ENCODE assay signal across 10 cellular contexts in genomic region chr20:51534764-51535386, GRCh38. TPM values are rescaled to one million over a fixed set of nuclear protein-coding genes. Genes with fewer than 3 reads are reported as not detected.
DNase-seq lines count a peak whose midpoint lies in the region; ATAC-seq and TF ChIP-seq lines count a peak whose summit lies in the region.
"Had no signal": no experiment of that assay in that cellular context is flagged by ENCODE, and none has a peak within 500 bp of the region (broad histone marks: within the 10 kb centered on the region; RNA-seq: fewer than 3 reads in every experiment).

No MANE protein-coding gene starts in this region.

- H3K9me3 ChIP-seq in HEK293 (ENCODE audit: control insufficient read depth, insufficient read depth, low read depth, low read length) (no peaks in the 10 kb centered on the region), prostate gland (no peaks in the 10 kb centered on the region)

- TF ChIP-seq CTCF in HEK293 (tag by site-specific recombination; IDR thresholded peaks at IDR 0.05) (no peak), activated B cell treated with CpG ODN at 0.5 μM for 24 hours (IDR thresholded peaks at IDR 0.05) (no peak), prostate gland (IDR thresholded peaks at IDR 0.05) (no peak)

- H3K27me3 Mint-ChIP-seq in activated B cell treated with CpG ODN at 0.5 μM for 24 hours, result no peaks in the 10 kb centered on the region

- peak overlapping the region; percentile 24 for H3K4me3 Mint-ChIP-seq in activated B cell treated with CpG ODN at 0.5 μM for 24 hours

- no peaks in the 10 kb centered on the region for H3K27me3 ChIP-seq in prostate gland (replicated peaks; ENCODE audit: insufficient read depth)

- peak overlapping the region; percentile 73 for H3K27ac Mint-ChIP-seq in activated B cell treated with CpG ODN at 0.5 μM for 24 hours

- DNase-seq in Ammon's horn (ENCODE audit: low spot score) (peak; percentile 59), activated B cell treated with CpG ODN at 0.5 μM for 24 hours (no peak), left lobe of liver (ENCODE audit: low spot score) (no peak), prostate gland (ENCODE audit: low spot score) (no peak), NCI-H1105 treated with DMSO at 0.1 percent for 48 hours (lab: John Stamatoyannopoulos, UW) (no peak), kidney glomerular epithelial cell (lab: John Stamatoyannopoulos, UW) (no peak)
- DNase-seq: activated CD8-positive, alpha-beta memory T cell treated with anti-CD3 and anti-CD28 coated beads for 24 hours; Calu3 had no signal

- peaks cover 4% of the 10 kb centered on the region for H3K9me3 Mint-ChIP-seq in activated B cell treated with CpG ODN at 0.5 μM for 24 hours

- TF ChIP-seq POLR2A in prostate gland (IDR thresholded peaks at IDR 0.05), result no peak

- H3K27ac ChIP-seq in HEK293 (ENCODE audit: extremely low read depth, low read depth, low read length) (no peak overlapping the region), prostate gland (no peak overlapping the region)

- H3K4me1 ChIP-seq in HEK293 (ENCODE audit: control insufficient read depth, insufficient read depth, low read length), result peaks cover 4% of the 10 kb centered on the region
- H3K4me1 ChIP-seq in prostate gland (replicated peaks), result no peaks in the 10 kb centered on the region

- H3K4me1 Mint-ChIP-seq in activated B cell treated with CpG ODN at 0.5 μM for 24 hours, result peaks cover 89% of the 10 kb centered on the region

- CTCF ChIA-PET in HEK293 (lab: Yijun Ruan, JAX) (interaction anchor here (0.6 to 0.8 kb wide), 2 partner anchors 16 to 61 kb away, joined by 3 read pairs; no protein-coding TSS in a partner anchor), activated B cell treated with CpG ODN at 0.5 μM for 24 hours (lab: Charles Lee) (no interaction called here)

- intact Hi-C loops in activated B cell treated with CpG ODN at 0.5 μM for 24 hours (cut with micrococcal nuclease) (no loop called here), prostate gland (cut with DNase I) (no loop called here)

- POLR2A ChIA-PET in HEK293 (lab: Yijun Ruan, JAX) (no interaction called here), activated B cell treated with CpG ODN at 0.5 μM for 24 hours (lab: Charles Lee) (no interaction called here)

- no peak overlapping the region for H3K4me3 ChIP-seq in HEK293 (ENCODE audit: low read depth, low read length)
- no peak overlapping the region for H3K4me3 ChIP-seq in prostate gland

- peak; percentile 23 for ATAC-seq in activated B cell treated with CpG ODN at 0.5 μM for 24 hours (ENCODE audit: low read depth)
- ATAC-seq in left lobe of liver, result peak; percentile 26
- ATAC-seq in GM18909 (IDR thresholded peaks at IDR 0.05; ENCODE audit: poor library complexity, unreplicated experiment), result no peak

- 81% methylated on average over 9 of the region's 9 CpGs for WGBS in prostate gland

- no peaks in the 10 kb centered on the region for H3K36me3 ChIP-seq in HEK293 (ENCODE audit: control insufficient read depth in 2 of 2, insufficient read depth in 1 of 2, low read length in 2 of 2)
- no peaks in the 10 kb centered on the region for H3K36me3 ChIP-seq in prostate gland

- H3K36me3 Mint-ChIP-seq in activated B cell treated with CpG ODN at 0.5 μM for 24 hours (ENCODE audit: low read depth), result peaks cover 41% of the 10 kb centered on the region

TF ChIP-seq in HEK293, 187 proteins besides CTCF, POLR2A, EP300 and RAD21:
- TF ChIP-seq ZNF146 (tag by site-specific recombination; IDR thresholded peaks at IDR 0.05), result peak; percentile 57; the same call in 1 of the 2 replicates
- no peak for TF ChIP-seq ZNF211 (tag by site-specific recombination; IDR thresholded peaks at IDR 0.05; ENCODE audit: low read depth)

RNA-seq across cellular contexts. Expression of gene NFATC2, which starts 7.6 kb away (rescaled TPM):
- total RNA-seq in activated B cell treated with CpG ODN at 0.5 μM for 24 hours (41.2 and 46.0 TPM in 2 replicates), left lobe of liver (4.6 TPM), prostate gland (1 to 10 TPM; 4.3 to 8.4 TPM)
